ENCODE assay signal across 7 cellular contexts in genomic region chr17:47324224-47325020, GRCh38. TPM values are rescaled to one million over a fixed set of nuclear protein-coding genes. Genes with fewer than 3 reads are reported as not detected.
DNase-seq lines count a peak whose midpoint lies in the region; ATAC-seq and TF ChIP-seq lines count a peak whose summit lies in the region.

No MANE protein-coding gene starts in this region.

- H3K4me3 ChIP-seq in WI38 (ENCODE audit: low read depth, low read length) (peak overlapping the region; percentile 71), lower leg skin (ENCODE audit: low read depth, poor library complexity, severe bottlenecking) (peak overlapping the region; percentile 67)

- intact Hi-C loops in lower leg skin (cut with DNase I; ENCODE audit: low total_unique reads) = no loop called here

- TF ChIP-seq CTCF in WI38 (IDR thresholded peaks at IDR 0.05; ENCODE audit: low read depth, low read length) = no peak
- no peak for TF ChIP-seq CTCF in lower leg skin (IDR thresholded peaks at IDR 0.05)

- 6 to 12% methylated on average over 28 of the region's 28 CpGs for WGBS in lower leg skin, 2 donors

- peak; percentile 46 for ATAC-seq in GM18502 (IDR thresholded peaks at IDR 0.05; ENCODE audit: poor library complexity, unreplicated experiment)
- ATAC-seq in HG02588 (IDR thresholded peaks at IDR 0.05; ENCODE audit: unreplicated experiment) = peak; percentile 31

- no peak for TF ChIP-seq POLR2A in lower leg skin (IDR thresholded peaks at IDR 0.05)

- H3K27ac ChIP-seq in cingulate gyrus (ENCODE audit: low read depth, low read length) = peak overlapping the region; percentile 92

- peak; percentile 16 for DNase-seq in NCI-H1417 treated with DMSO at 0.1 percent for 48 hours (lab: John Stamatoyannopoulos, UW)
- peak; percentile 52 to 92 for DNase-seq in lower leg skin (ENCODE audit: low spot score in 2 of 2)
- peak; percentile 8 to 17 for DNase-seq in stimulated activated CD8-positive, alpha-beta memory T cell treated with anti-CD3 and anti-CD28 coated beads, Interleukin-2, amount 100 ng/mL, for 48 hours (ENCODE audit: low read depth in 2 of 2)

RNA-seq across cellular contexts. Expression of gene EFCAB13, which starts 0.7 kb away (rescaled TPM):
- total RNA-seq in lower leg skin = 1 to 10 TPM; 1.2 to 4.5 (median 2.8) TPM

Comparison
In these comparisons a context has a peak if more than half of its experiments do, and no peak if none do; other contexts are left out.
1. Peak in every context shown above with its lines: DNase-seq, ATAC-seq, H3K4me3 ChIP-seq and H3K27ac ChIP-seq.
2. DNase-seq: peak in every context shown above with its lines; median percentile 72 in lower leg skin; 16 in NCI-H1417 treated with DMSO at 0.1 percent for 48 hours; 12 in stimulated activated CD8-positive, alpha-beta memory T cell treated with anti-CD3 and anti-CD28 coated beads, Interleukin-2, amount 100 ng/mL, for 48 hours.